11 cellular contexts compared by ENCODE assay signal in the genomic region with DNA sequence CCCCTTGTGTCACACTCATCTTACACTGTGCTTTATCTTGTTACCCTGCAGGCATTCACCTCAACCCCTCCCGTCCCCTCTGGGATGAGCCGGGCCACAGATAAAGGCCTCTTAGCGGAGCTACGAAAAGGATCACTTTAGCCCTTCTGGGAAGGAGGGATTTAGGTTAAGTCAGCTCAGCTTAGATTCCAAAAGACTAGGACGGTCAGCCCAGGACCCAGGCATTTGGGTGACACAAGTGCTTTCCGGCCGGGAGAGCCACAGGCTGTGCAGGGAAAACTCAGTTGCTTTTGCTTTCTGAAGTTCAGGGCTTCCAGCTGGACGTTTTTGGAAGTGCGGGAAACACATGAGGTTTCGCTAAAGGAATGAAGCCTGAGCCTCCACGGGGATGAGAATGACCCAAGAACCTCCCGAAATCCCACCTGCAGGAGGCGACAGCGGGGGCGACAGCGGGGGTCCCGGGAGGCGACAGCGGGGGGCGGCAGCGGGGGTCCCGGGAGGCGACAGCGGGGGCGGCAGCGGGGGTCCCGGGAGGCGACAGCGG. TPM values are rescaled to one million over a fixed set of nuclear protein-coding genes. Genes with fewer than 3 reads are reported as not detected.
DNase-seq lines count a peak whose midpoint lies in the region; ATAC-seq and TF ChIP-seq lines count a peak whose summit lies in the region.
"Had no signal": no experiment of that assay in that cellular context is flagged by ENCODE, and none has a peak within 500 bp of the region (broad histone marks: within the 10 kb centered on the region; RNA-seq: fewer than 3 reads in every experiment).

No MANE protein-coding gene starts in this region.

- H3K4me1 ChIP-seq in osteoblast (ENCODE audit: insufficient read depth, low read length) (no peaks in the 10 kb centered on the region), vagina (peaks cover 25% of the 10 kb centered on the region)
- H3K4me1 ChIP-seq: ascending aorta, tibial artery had no signal

- TF ChIP-seq CTCF in brain (conservative IDR thresholded peaks at IDR 0.05) (no peak), osteoblast (IDR thresholded peaks at IDR 0.05; ENCODE audit: extremely low read depth, low read depth, low read length) (peak; percentile 8), vagina (IDR thresholded peaks at IDR 0.05) (no peak)

- CTCF ChIA-PET in HEK293T (lab: Yijun Ruan, JAX) = no interaction called here

- TF ChIP-seq POLR2A in vagina (IDR thresholded peaks at IDR 0.05) = no peak

- H3K4me1 Mint-ChIP-seq in brain = peaks cover 26% of the 10 kb centered on the region

- no peaks in the 10 kb centered on the region for H3K27me3 Mint-ChIP-seq in brain

- intact Hi-C loops in vagina (cut with DNase I) = no loop called here

- no peaks in the 10 kb centered on the region for H3K27me3 ChIP-seq in osteoblast (ENCODE audit: insufficient read depth, low read length)
- no peaks in the 10 kb centered on the region for H3K27me3 ChIP-seq in vagina
- H3K27me3 ChIP-seq: ascending aorta had no signal

- DNase-seq in NCI-H82 (lab: John Stamatoyannopoulos, UW) (peak; percentile 64), NCI-H82 treated with DMSO at 0.1 percent for 48 hours (lab: John Stamatoyannopoulos, UW; ENCODE audit: unreplicated experiment) (no peak), HEK293T (ENCODE audit: extremely low spot score) (peak; percentile 46), osteoblast (ENCODE audit: insufficient read length, low spot score, missing footprints) (peak; percentile 96), vagina (ENCODE audit: extremely low spot score in 2 of 2) (no peak), cerebellum (ENCODE audit: low spot score) (no peak), left lobe of liver (ENCODE audit: low spot score) (no peak)
- DNase-seq: NCI-H1436 had no signal

- POLR2A ChIA-PET in HEK293T (lab: Yijun Ruan, JAX) = no interaction called here

- ATAC-seq in left lobe of liver = no peak

- no peaks in the 10 kb centered on the region for H3K36me3 ChIP-seq in osteoblast (ENCODE audit: insufficient read depth, low read length)
- no peaks in the 10 kb centered on the region for H3K36me3 ChIP-seq in vagina
- H3K36me3 ChIP-seq: ascending aorta, tibial artery had no signal

- H3K9me3 ChIP-seq in osteoblast (ENCODE audit: low read depth, low read length) (no peaks in the 10 kb centered on the region), vagina (no peaks in the 10 kb centered on the region)
- H3K9me3 ChIP-seq: ascending aorta, tibial artery had no signal

- peak overlapping the region in 3 of 5 experiments; percentile 33 to 97 (median 63) for H3K27ac Mint-ChIP-seq in brain

- H2AFZ ChIP-seq in osteoblast (ENCODE audit: low read length) = no peak overlapping the region

- H3K36me3 Mint-ChIP-seq in brain = no peaks in the 10 kb centered on the region

- no peak overlapping the region for H3K4me3 Mint-ChIP-seq in brain

- no peak overlapping the region for H3K4me2 ChIP-seq in osteoblast (ENCODE audit: insufficient read depth, low read length)

- H3K27ac ChIP-seq in osteoblast (ENCODE audit: low read depth, low read length) = no peak overlapping the region
- no peak overlapping the region for H3K27ac ChIP-seq in vagina
- H3K27ac ChIP-seq: ascending aorta, tibial artery had no signal

- H3K79me2 ChIP-seq in osteoblast (ENCODE audit: insufficient read depth, low read length) = no peaks in the 10 kb centered on the region

- H3K4me3 ChIP-seq in osteoblast (ENCODE audit: insufficient read depth, low read length) (no peak overlapping the region), vagina (no peak overlapping the region)
- H3K4me3 ChIP-seq: ascending aorta, tibial artery had no signal

- H4K20me1 ChIP-seq in osteoblast (ENCODE audit: insufficient read depth, low read length) = no peaks in the 10 kb centered on the region

- peaks cover 0 to 2% (median 0%) of the 10 kb centered on the region in 5 experiments for H3K9me3 Mint-ChIP-seq in brain

TF ChIP-seq in HEK293T, 16 proteins besides CTCF, POLR2A, EP300 and RAD21:
- TF ChIP-seq ZNF384 (IDR thresholded peaks at IDR 0.05) = no peak
- no peak for TF ChIP-seq ELF4 (IDR thresholded peaks at IDR 0.05)
- TF ChIP-seq BHLHE40 (IDR thresholded peaks at IDR 0.05; ENCODE audit: borderline replicate concordance) = no peak
- no peak for TF ChIP-seq FOXM1 (IDR thresholded peaks at IDR 0.05; ENCODE audit: borderline replicate concordance)
- no peak for TF ChIP-seq L3MBTL2 (conservative IDR thresholded peaks at IDR 0.05)
- TF ChIP-seq NFRKB (IDR thresholded peaks at IDR 0.05) = no peak
- no peak for TF ChIP-seq TARDBP (IDR thresholded peaks at IDR 0.05)
- TF ChIP-seq SP1 (IDR thresholded peaks at IDR 0.05) = no peak
- TF ChIP-seq CTBP1 (IDR thresholded peaks at IDR 0.05; ENCODE audit: borderline replicate concordance) = no peak
- TF ChIP-seq SUZ12 (IDR thresholded peaks at IDR 0.05) = no peak
- no peak for TF ChIP-seq LEF1 (IDR thresholded peaks at IDR 0.05; ENCODE audit: borderline replicate concordance)
- TF ChIP-seq FOXK2 (IDR thresholded peaks at IDR 0.05) = no peak
- TF ChIP-seq ARNT (IDR thresholded peaks at IDR 0.05) = no peak

RNA-seq across cellular contexts. Expression of gene METRNL, which starts 11.6 kb away (rescaled TPM):
- 36.9 TPM for polyA plus RNA-seq in brain (ENCODE audit: insufficient read depth, low read depth, low replicate concordance)
- 137 and 140 TPM in 2 replicates for total RNA-seq in osteoblast
- total RNA-seq in vagina = 156 TPM
- total RNA-seq in cerebellum = 14.2 TPM
- 4.7 TPM for total RNA-seq in left lobe of liver

Comparison
In these comparisons a context has a peak if more than half of its experiments do, and no peak if none do; other contexts are left out.
1. DNase-seq: peak in NCI-H82 (single experiment), HEK293T (single experiment) and osteoblast (single experiment); none in NCI-H82 treated with DMSO at 0.1 percent for 48 hours (single experiment), vagina (0 of 2), cerebellum (single experiment) and left lobe of liver (single experiment).